Comparison of ENCODE assay signal across 1 cellular context in the genomic region with DNA sequence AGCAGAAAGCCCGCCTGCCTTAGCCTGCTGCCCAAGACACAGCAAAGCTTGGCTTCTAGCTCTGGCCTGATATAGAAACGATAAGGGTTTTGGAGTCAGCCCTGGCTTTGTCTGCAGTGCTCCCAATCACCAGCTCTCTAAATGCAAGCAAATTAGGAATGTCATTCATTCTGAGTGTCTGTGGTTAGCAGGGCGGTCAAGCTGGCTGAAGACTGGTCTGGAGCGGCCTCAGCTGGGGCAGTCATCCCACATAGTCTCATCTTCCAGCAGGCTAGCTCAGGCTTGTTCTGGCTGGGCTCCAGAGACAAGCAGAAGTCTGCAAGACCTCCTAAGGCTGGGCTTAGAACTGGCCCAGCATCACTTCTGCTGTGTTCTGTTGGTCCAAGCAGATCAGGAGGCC.
TF ChIP-seq lines count a peak whose summit lies in the region.

No MANE protein-coding gene starts in this region.

TF ChIP-seq in HepG2, 621 proteins besides CTCF, POLR2A, EP300 and RAD21 (continued from another document and continues in another):
- TF ChIP-seq PATZ1 (CRISPR knock-in tag; IDR thresholded peaks at IDR 0.05) = no peak
- TF ChIP-seq TARDBP (CRISPR knock-in tag; IDR thresholded peaks at IDR 0.05) = no peak
- no peak for TF ChIP-seq ZNF34 (CRISPR knock-in tag; IDR thresholded peaks at IDR 0.05; ENCODE audit: borderline replicate concordance)
- TF ChIP-seq SP5 (CRISPR knock-in tag; IDR thresholded peaks at IDR 0.05; ENCODE audit: borderline replicate concordance, low read depth) = no peak
- TF ChIP-seq, protein P1, sequence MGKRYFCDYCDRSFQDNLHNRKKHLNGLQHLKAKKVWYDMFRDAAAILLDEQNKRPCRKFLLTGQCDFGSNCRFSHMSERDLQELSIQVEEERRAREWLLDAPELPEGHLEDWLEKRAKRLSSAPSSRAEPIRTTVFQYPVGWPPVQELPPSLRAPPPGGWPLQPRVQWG (CRISPR knock-in tag; IDR thresholded peaks at IDR 0.05; ENCODE audit: borderline replicate concordance, low read depth) = no peak
- TF ChIP-seq ZNF138 (CRISPR knock-in tag; IDR thresholded peaks at IDR 0.05; ENCODE audit: low read depth) = no peak
- TF ChIP-seq ZNF7 (CRISPR knock-in tag; IDR thresholded peaks at IDR 0.05) = no peak
- TF ChIP-seq ZNF530 (CRISPR knock-in tag; IDR thresholded peaks at IDR 0.05; ENCODE audit: low read depth) = no peak
- TF ChIP-seq SMAD1 (CRISPR knock-in tag; IDR thresholded peaks at IDR 0.05; ENCODE audit: borderline replicate concordance, low read depth) = peak; percentile 42; the same call in 1 of the 2 replicates
- no peak for TF ChIP-seq MAFG (CRISPR knock-in tag; IDR thresholded peaks at IDR 0.05)
- TF ChIP-seq ZC3H13 (CRISPR knock-in tag; IDR thresholded peaks at IDR 0.05) = no peak
- TF ChIP-seq XRCC5 (optimal IDR thresholded peaks at IDR 0.05; ENCODE audit: low read length) = no peak
- no peak for TF ChIP-seq ZNF484 (CRISPR knock-in tag; IDR thresholded peaks at IDR 0.05; ENCODE audit: borderline replicate concordance, low read depth)
- TF ChIP-seq ZNF629 (CRISPR knock-in tag; conservative IDR thresholded peaks at IDR 0.05) = no peak
- no peak for TF ChIP-seq ZNF124 (CRISPR knock-in tag; IDR thresholded peaks at IDR 0.05)
- TF ChIP-seq REST (IDR thresholded peaks at IDR 0.05; ENCODE audit: borderline replicate concordance in 1 of 2, low read depth in 1 of 2, low read length in 2 of 2) = no peak
- TF ChIP-seq ZNF549 (CRISPR knock-in tag; IDR thresholded peaks at IDR 0.05) = no peak
- TF ChIP-seq YY1 (IDR thresholded peaks at IDR 0.05; ENCODE audit: insufficient read depth, insufficient replicate concordance, low read depth, low read length) = no peak
- no peak for TF ChIP-seq RBAK (CRISPR knock-in tag; IDR thresholded peaks at IDR 0.05)
- TF ChIP-seq HMGXB4 (CRISPR knock-in tag; IDR thresholded peaks at IDR 0.05; ENCODE audit: borderline replicate concordance in 1 of 2, low read depth in 1 of 2) = no peak
- TF ChIP-seq MEF2D (CRISPR knock-in tag; IDR thresholded peaks at IDR 0.05) = 0 out of 2 replicates have a peak, but pooled peaks have one; percentile 15
- no peak for TF ChIP-seq RFX3 (CRISPR knock-in tag; IDR thresholded peaks at IDR 0.05)
- TF ChIP-seq, protein P2, sequence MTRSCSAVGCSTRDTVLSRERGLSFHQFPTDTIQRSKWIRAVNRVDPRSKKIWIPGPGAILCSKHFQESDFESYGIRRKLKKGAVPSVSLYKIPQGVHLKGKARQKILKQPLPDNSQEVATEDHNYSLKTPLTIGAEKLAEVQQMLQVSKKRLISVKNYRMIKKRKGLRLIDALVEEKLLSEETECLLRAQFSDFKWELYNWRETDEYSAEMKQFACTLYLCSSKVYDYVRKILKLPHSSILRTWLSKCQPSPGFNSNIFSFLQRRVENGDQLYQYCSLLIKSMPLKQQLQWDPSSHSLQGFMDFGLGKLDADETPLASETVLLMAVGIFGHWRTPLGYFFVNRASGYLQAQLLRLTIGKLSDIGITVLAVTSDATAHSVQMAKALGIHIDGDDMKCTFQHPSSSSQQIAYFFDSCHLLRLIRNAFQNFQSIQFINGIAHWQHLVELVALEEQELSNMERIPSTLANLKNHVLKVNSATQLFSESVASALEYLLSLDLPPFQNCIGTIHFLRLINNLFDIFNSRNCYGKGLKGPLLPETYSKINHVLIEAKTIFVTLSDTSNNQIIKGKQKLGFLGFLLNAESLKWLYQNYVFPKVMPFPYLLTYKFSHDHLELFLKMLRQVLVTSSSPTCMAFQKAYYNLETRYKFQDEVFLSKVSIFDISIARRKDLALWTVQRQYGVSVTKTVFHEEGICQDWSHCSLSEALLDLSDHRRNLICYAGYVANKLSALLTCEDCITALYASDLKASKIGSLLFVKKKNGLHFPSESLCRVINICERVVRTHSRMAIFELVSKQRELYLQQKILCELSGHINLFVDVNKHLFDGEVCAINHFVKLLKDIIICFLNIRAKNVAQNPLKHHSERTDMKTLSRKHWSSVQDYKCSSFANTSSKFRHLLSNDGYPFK (CRISPR knock-in tag; IDR thresholded peaks at IDR 0.05; ENCODE audit: borderline replicate concordance) = no peak
- 0 out of 2 replicates have a peak, but pooled peaks have one; percentile 21 for TF ChIP-seq REPIN1 (CRISPR knock-in tag; IDR thresholded peaks at IDR 0.05; ENCODE audit: borderline replicate concordance, low read depth)
- TF ChIP-seq SIN3A (IDR thresholded peaks at IDR 0.05; ENCODE audit: borderline replicate concordance, low read depth, low read length) = no peak
- no peak for TF ChIP-seq TRIM22 (IDR thresholded peaks at IDR 0.05)
- TF ChIP-seq ZNF362 (CRISPR knock-in tag; IDR thresholded peaks at IDR 0.05; ENCODE audit: borderline replicate concordance) = no peak
- no peak for TF ChIP-seq NFE2 (CRISPR knock-in tag; IDR thresholded peaks at IDR 0.05)
- no peak for TF ChIP-seq FOXO1 (CRISPR knock-in tag; IDR thresholded peaks at IDR 0.05)
- no peak for TF ChIP-seq KIAA2018 (CRISPR knock-in tag; IDR thresholded peaks at IDR 0.05; ENCODE audit: borderline replicate concordance)
- no peak for TF ChIP-seq ZNF17 (CRISPR knock-in tag; IDR thresholded peaks at IDR 0.05)
- no peak for TF ChIP-seq BRD4 (CRISPR knock-in tag; IDR thresholded peaks at IDR 0.05)
- TF ChIP-seq ZMYM4 (CRISPR knock-in tag; IDR thresholded peaks at IDR 0.05) = no peak
